In the genomic region with DNA sequence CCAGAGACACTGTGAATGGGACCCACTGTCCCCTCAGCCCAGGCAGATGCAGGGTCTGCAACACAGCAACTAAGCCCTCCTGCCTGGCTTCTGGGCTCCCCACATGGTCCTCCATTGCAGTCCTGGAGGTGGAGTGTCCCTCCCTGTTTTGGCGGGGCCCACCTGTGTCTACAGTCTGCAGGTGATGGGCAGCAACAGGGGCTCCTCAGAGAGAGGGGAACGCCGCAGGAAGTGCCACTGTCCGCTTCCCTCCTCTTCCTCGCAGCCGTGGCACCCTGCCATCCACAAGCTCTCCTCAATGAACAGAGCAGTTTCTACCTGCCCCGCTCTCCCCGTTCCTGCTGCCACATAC, we compare ENCODE assay signal across 12 cellular contexts. TPM values are rescaled to one million over a fixed set of nuclear protein-coding genes. Genes with fewer than 3 reads are reported as not detected.
DNase-seq lines count a peak whose midpoint lies in the region; ATAC-seq, FAIRE-seq and TF ChIP-seq lines count a peak whose summit lies in the region.
"Had no signal": no experiment of that assay in that cellular context is flagged by ENCODE, and none has a peak within 500 bp of the region (broad histone marks: within the 10 kb centered on the region; RNA-seq: fewer than 3 reads in every experiment).

No MANE protein-coding gene starts in this region.

- H3K4me3 ChIP-seq in liver (ENCODE audit: low read depth in 1 of 3, low read length in 3 of 3) = no peak overlapping the region
- H3K4me3 ChIP-seq in HepG2 (replicated peaks in 1 of 3; ENCODE audit: insufficient read depth in 1 of 3, low read depth in 2 of 3, low read length in 3 of 3) = no peak overlapping the region
- peak overlapping the region; percentile 17 for H3K4me3 ChIP-seq in mononuclear cell (ENCODE audit: low read length)
- H3K4me3 ChIP-seq in brain microvascular endothelial cell (ENCODE audit: low read depth, low read length) = no peak overlapping the region
- H3K4me3 ChIP-seq: lung had no signal

- peaks cover 86% of the 10 kb centered on the region for H3K4me1 Mint-ChIP-seq in activated T-helper 1 cell treated with anti-CD3 and anti-CD28 coated beads, Interleukin-12 subunit alpha, Interleukin-12 subunit beta, Interleukin-2, Interleukin-4 antibody, amounts not matched to agents 30 ng/mL and 10 ng/mL and 1 ng/mL, durations not matched to agents 14 hours and 24 hours and 36 hours (ENCODE audit: low read depth)

- no peaks in the 10 kb centered on the region for H3K27me3 Mint-ChIP-seq in activated T-helper 1 cell treated with anti-CD3 and anti-CD28 coated beads, Interleukin-12 subunit alpha, Interleukin-12 subunit beta, Interleukin-2, Interleukin-4 antibody, amounts not matched to agents 30 ng/mL and 10 ng/mL and 1 ng/mL, durations not matched to agents 14 hours and 24 hours and 36 hours (ENCODE audit: insufficient read depth)

- TF ChIP-seq EP300 in HepG2 (IDR thresholded peaks at IDR 0.05; ENCODE audit: low read depth in 2 of 2, low read length in 2 of 2) (no peak), HepG2 (CRISPR knock-in tag; IDR thresholded peaks at IDR 0.05; ENCODE audit: borderline replicate concordance) (no peak)

- no peak for TF ChIP-seq POLR2A in HepG2 (IDR thresholded peaks at IDR 0.05; ENCODE audit: insufficient read depth in 1 of 2, low read depth in 2 of 2, low read length in 2 of 2)

- 79% methylated on average over 8 of the region's 8 CpGs for WGBS in liver
- WGBS in HepG2 (ENCODE audit: low lambda C conversion rate) = 98% methylated on average over 8 of the region's 8 CpGs

- no peaks in the 10 kb centered on the region for H4K20me1 ChIP-seq in HepG2 (ENCODE audit: insufficient read depth, low read length)

- peak overlapping the region; percentile 71 for H3K4me3 Mint-ChIP-seq in activated T-helper 1 cell treated with anti-CD3 and anti-CD28 coated beads, Interleukin-12 subunit alpha, Interleukin-12 subunit beta, Interleukin-2, Interleukin-4 antibody, amounts not matched to agents 30 ng/mL and 10 ng/mL and 1 ng/mL, durations not matched to agents 14 hours and 24 hours and 36 hours

- no peak for ATAC-seq in HepG2
- ATAC-seq: foreskin keratinocyte, HCT116 had no signal

- H3K9me3 ChIP-seq in liver (ENCODE audit: control insufficient read depth in 4 of 4, low read length in 3 of 4) (no peaks in the 10 kb centered on the region), HepG2 (ENCODE audit: low read length) (no peaks in the 10 kb centered on the region), mononuclear cell (ENCODE audit: low read depth, low read length) (no peaks in the 10 kb centered on the region)

- BruUV-seq in HepG2 (replicated peaks; lab: Mats Ljungman, UMichigan) = no TSS peak

- no peak for TF ChIP-seq CTCF in liver (IDR thresholded peaks at IDR 0.05; ENCODE audit: low read depth, low read length, missing input control)
- no peak for TF ChIP-seq CTCF in HepG2 (CRISPR knock-in tag; IDR thresholded peaks at IDR 0.05)
- no peak for TF ChIP-seq CTCF in brain microvascular endothelial cell (IDR thresholded peaks at IDR 0.05; ENCODE audit: low read depth, low read length, missing control alignments)

- FAIRE-seq in HepG2 (lab: Jason Lieb, UNC) = no peak

- H3K36me3 ChIP-seq in liver (ENCODE audit: control insufficient read depth in 4 of 4, insufficient read depth in 3 of 4, low read depth in 1 of 4, low read length in 3 of 4) (peaks cover 3 to 9% (median 4%) of the 10 kb centered on the region in 4 donors), HepG2 (replicated peaks in 1 of 2; ENCODE audit: control insufficient read depth in 1 of 2, insufficient read depth in 2 of 2, low read length in 2 of 2) (peaks cover 6 to 41% of the 10 kb centered on the region in 2 experiments), brain microvascular endothelial cell (replicated peaks) (peaks cover 18% of the 10 kb centered on the region)

- H2AFZ ChIP-seq in HepG2 (ENCODE audit: low read length) = no peak overlapping the region

- CTCF ChIA-PET in HepG2 (lab: Yijun Ruan, JAX; ENCODE audit: low intra/inter-chr PET ratio, low total read pairs) = no interaction called here

- peaks cover 4% of the 10 kb centered on the region for H3K79me2 ChIP-seq in HepG2 (ENCODE audit: insufficient read depth, low read length)

- POLR2A ChIA-PET in HepG2 (lab: Yijun Ruan, JAX) = interaction anchor here (3.1 kb wide), 1 partner anchor 9 kb away, joined by 7 read pairs; a partner anchor contains a TSS

- in situ Hi-C loops in HepG2 (cut with HindIII; ENCODE audit: extremely low pct_ligation_motif_present, low pct_unique_long_range_greater_than_20kb) (no loop called here), brain microvascular endothelial cell (cut with HindIII; ENCODE audit: low pct_ligation_motif_present, low sequenced_read_pairs) (no loop called here)

- peak overlapping the region; percentile 88 for H3K27ac Mint-ChIP-seq in activated T-helper 1 cell treated with anti-CD3 and anti-CD28 coated beads, Interleukin-12 subunit alpha, Interleukin-12 subunit beta, Interleukin-2, Interleukin-4 antibody, amounts not matched to agents 30 ng/mL and 10 ng/mL and 1 ng/mL, durations not matched to agents 14 hours and 24 hours and 36 hours

- no peaks in the 10 kb centered on the region for H3K27me3 ChIP-seq in liver (ENCODE audit: control insufficient read depth in 4 of 4, insufficient read depth in 4 of 4, low read length in 3 of 4)
- no peaks in the 10 kb centered on the region for H3K27me3 ChIP-seq in HepG2 (ENCODE audit: control insufficient read depth in 1 of 2, insufficient read depth in 2 of 2, low read length in 2 of 2)
- no peaks in the 10 kb centered on the region for H3K27me3 ChIP-seq in mononuclear cell (ENCODE audit: insufficient read depth, low read length)
- H3K27me3 ChIP-seq in brain microvascular endothelial cell (replicated peaks) = no peaks in the 10 kb centered on the region
- H3K27me3 ChIP-seq: foreskin keratinocyte had no signal

- peaks cover 19% of the 10 kb centered on the region for H3K36me3 Mint-ChIP-seq in activated T-helper 1 cell treated with anti-CD3 and anti-CD28 coated beads, Interleukin-12 subunit alpha, Interleukin-12 subunit beta, Interleukin-2, Interleukin-4 antibody, amounts not matched to agents 30 ng/mL and 10 ng/mL and 1 ng/mL, durations not matched to agents 14 hours and 24 hours and 36 hours (ENCODE audit: low read depth)

- H3K27ac ChIP-seq in liver (ENCODE audit: low read depth in 1 of 2, low read length in 2 of 2) = peak overlapping the region; percentile 28 to 51
- no peak overlapping the region for H3K27ac ChIP-seq in HepG2 (ENCODE audit: extremely low read length, insufficient read depth, low read length)
- no peak overlapping the region for H3K27ac ChIP-seq in brain microvascular endothelial cell
- H3K27ac ChIP-seq: foreskin keratinocyte had no signal

- TF ChIP-seq RAD21 in liver (IDR thresholded peaks at IDR 0.05) (no peak), HepG2 (CRISPR knock-in tag; IDR thresholded peaks at IDR 0.05) (no peak)

- peaks cover 0 to 9% (median 7%) of the 10 kb centered on the region in 4 donors for H3K4me1 ChIP-seq in liver (ENCODE audit: control insufficient read depth in 4 of 4, insufficient read depth in 4 of 4, low read length in 3 of 4)
- H3K4me1 ChIP-seq in HepG2 (ENCODE audit: insufficient read depth, low read length) = no peaks in the 10 kb centered on the region
- H3K4me1 ChIP-seq in mononuclear cell (ENCODE audit: insufficient read depth, low read length) = peaks cover 84% of the 10 kb centered on the region
- H3K4me1 ChIP-seq: foreskin keratinocyte had no signal

- no peak overlapping the region for H3K4me2 ChIP-seq in HepG2 (ENCODE audit: low read depth, low read length)

- H3K9ac ChIP-seq in liver (ENCODE audit: low read depth in 1 of 2, low read length in 2 of 2) (no peak overlapping the region), HepG2 (ENCODE audit: insufficient read depth, low read depth, low read length) (no peak overlapping the region)

- DNase-seq in HepG2 (ENCODE audit: low spot score) (no peak), brain microvascular endothelial cell (no peak), SHP77 (lab: John Stamatoyannopoulos, UW) (no peak), posterior vena cava (ENCODE audit: low spot score) (no peak)
- DNase-seq in activated T-helper 1 cell treated with anti-CD3 and anti-CD28 coated beads, Interleukin-12 subunit alpha, Interleukin-12 subunit beta, Interleukin-2, Interleukin-4 antibody, amounts not matched to agents 30 ng/mL and 10 ng/mL and 1 ng/mL, durations not matched to agents 14 hours and 24 hours and 36 hours (ENCODE audit: low spot score) = no peak
- no peak for DNase-seq in central memory CD4-positive, alpha-beta T cell
- DNase-seq: foreskin keratinocyte, NCI-H82 had no signal

- no peaks in the 10 kb centered on the region for H3K9me3 Mint-ChIP-seq in activated T-helper 1 cell treated with anti-CD3 and anti-CD28 coated beads, Interleukin-12 subunit alpha, Interleukin-12 subunit beta, Interleukin-2, Interleukin-4 antibody, amounts not matched to agents 30 ng/mL and 10 ng/mL and 1 ng/mL, durations not matched to agents 14 hours and 24 hours and 36 hours

- intact Hi-C loops in HepG2 (cut with micrococcal nuclease; ENCODE audit: unreplicated experiment) = no loop called here
- intact Hi-C loops in activated T-helper 1 cell treated with anti-CD3 and anti-CD28 coated beads, Interleukin-12 subunit alpha, Interleukin-12 subunit beta, Interleukin-2, Interleukin-4 antibody, amounts not matched to agents 30 ng/mL and 10 ng/mL and 1 ng/mL, durations not matched to agents 14 hours and 24 hours and 36 hours (cut with micrococcal nuclease) = loop anchor here (1.0 kb wide), 1 partner anchor 9 kb away; a partner anchor contains a TSS
- intact Hi-C loops in posterior vena cava (cut with DNase I) = no loop called here

RNA-seq across cellular contexts. Expression of a gene that starts 9.3 kb away (rescaled TPM):
- total RNA-seq in liver (10 to 100 TPM in 1 of 2 donors, 1 to 10 TPM in 1; 9.3 to 18.3 TPM), HepG2 (2016; rRNA removed; fragmentation: Illumina TruSeq; extraction: Trizol) (13.0 and 15.9 TPM in 2 replicates), mononuclear cell (25.9 TPM), posterior vena cava (10 to 100 TPM; 70.1 to 78.8 TPM)
- polyA plus RNA-seq in liver (10 to 100 TPM in 1 of 2 donors, 1 to 10 TPM in 1; 6.8 to 10.4 TPM), HepG2 (2011; rRNA removed) (18.8 and 19.3 TPM in 2 replicates)
- total RNA-seq in HepG2 (2016; cell fraction: cytosol; rRNA removed; fragmentation: Illumina TruSeq; extraction: Trizol; ENCODE audit: low read depth) = 4.7 and 5.8 TPM in 2 replicates
- 10.6 and 15.6 TPM in 2 replicates for total RNA-seq in HepG2 (2016; cell fraction: insoluble cytoplasmic fraction; rRNA removed; fragmentation: Illumina TruSeq; extraction: Trizol)
- total RNA-seq in HepG2 (2016; cell fraction: membrane; rRNA removed; fragmentation: Illumina TruSeq; extraction: Trizol) = 10.3 and 11.5 TPM in 2 replicates
- total RNA-seq in HepG2 (2016; cell fraction: nucleus; rRNA removed; fragmentation: Illumina TruSeq; extraction: Trizol) = 16.8 and 19.6 TPM in 2 replicates
- polyA plus RNA-seq in HepG2 (2011; cell fraction: cytosol; rRNA removed) = 15.0 and 15.2 TPM in 2 replicates
- polyA plus RNA-seq in HepG2 (2011; cell fraction: nucleus; rRNA removed) = 53.3 and 57.3 TPM in 2 replicates
- 10.4 and 10.5 TPM in 2 replicates for polyA plus RNA-seq in HepG2 (2012)
- polyA plus RNA-seq in HepG2 (2016; cell fraction: cytosol; fragmentation: Illumina TruSeq; extraction: Trizol; ENCODE audit: low read depth) = 4.0 TPM in 2 replicates
- 9.8 and 10.5 TPM in 2 replicates for polyA plus RNA-seq in HepG2 (2016; cell fraction: insoluble cytoplasmic fraction; fragmentation: Illumina TruSeq; extraction: Trizol; ENCODE audit: low read depth)
- 5.7 and 6.7 TPM in 2 replicates for polyA plus RNA-seq in HepG2 (2016; cell fraction: membrane; fragmentation: Illumina TruSeq; extraction: Trizol; ENCODE audit: low read depth)
- 46.0 and 46.5 TPM in 2 replicates for polyA plus RNA-seq in HepG2 (2016; cell fraction: nucleus; fragmentation: Illumina TruSeq; extraction: Trizol; ENCODE audit: insufficient read depth, low read depth)
- polyA minus RNA-seq in HepG2 (2011; rRNA and poly(A)+ RNA removed; ENCODE audit: low replicate concordance) = 17.4 and 41.1 TPM in 2 replicates
- polyA minus RNA-seq in HepG2 (2011; cell fraction: cytosol; rRNA and poly(A)+ RNA removed) = 7.7 and 8.2 TPM in 2 replicates
- polyA minus RNA-seq in HepG2 (2011; cell fraction: nucleus; rRNA and poly(A)+ RNA removed) = 17.5 and 19.6 TPM in 2 replicates
- 15.9 and 18.7 TPM in 2 replicates for total RNA-seq in activated T-helper 1 cell treated with anti-CD3 and anti-CD28 coated beads, Interleukin-12 subunit alpha, Interleukin-12 subunit beta, Interleukin-2, Interleukin-4 antibody, amounts not matched to agents 30 ng/mL and 10 ng/mL and 1 ng/mL, durations not matched to agents 14 hours and 24 hours and 36 hours

RNA-seq across cellular contexts. Expression of a gene that starts 45.8 kb away (rescaled TPM):
- 1 to 10 TPM in 1 of 2 donors, under 1 TPM in 1; 0.67 to 1.0 TPM for total RNA-seq in liver
- under 1 TPM; 0.40 to 0.91 TPM for polyA plus RNA-seq in liver
- total RNA-seq in HepG2 (2016; rRNA removed; fragmentation: Illumina TruSeq; extraction: Trizol) = 4.8 and 11.2 TPM in 2 replicates
- total RNA-seq in HepG2 (2016; cell fraction: cytosol; rRNA removed; fragmentation: Illumina TruSeq; extraction: Trizol; ENCODE audit: low read depth) = 1.9 and 6.6 TPM in 2 replicates
- 5.2 and 16.9 TPM in 2 replicates for total RNA-seq in HepG2 (2016; cell fraction: insoluble cytoplasmic fraction; rRNA removed; fragmentation: Illumina TruSeq; extraction: Trizol)
- total RNA-seq in HepG2 (2016; cell fraction: membrane; rRNA removed; fragmentation: Illumina TruSeq; extraction: Trizol) = 4.7 and 7.7 TPM in 2 replicates
- total RNA-seq in HepG2 (2016; cell fraction: nucleus; rRNA removed; fragmentation: Illumina TruSeq; extraction: Trizol) = 9.1 and 18.5 TPM in 2 replicates
- polyA plus RNA-seq in HepG2 (2011; rRNA removed) = 0.37 and 0.45 TPM in 2 replicates
- 0.39 and 0.50 TPM in 2 replicates for polyA plus RNA-seq in HepG2 (2011; cell fraction: cytosol; rRNA removed)
- 0.51 and 0.62 TPM in 2 replicates for polyA plus RNA-seq in HepG2 (2011; cell fraction: nucleus; rRNA removed)
- 0.13 and 0.16 TPM in 2 replicates for polyA plus RNA-seq in HepG2 (2012)
- 1.0 and 2.5 TPM in 2 replicates for polyA plus RNA-seq in HepG2 (2016; cell fraction: cytosol; fragmentation: Illumina TruSeq; extraction: Trizol; ENCODE audit: low read depth)
- 4.9 and 5.1 TPM in 2 replicates for polyA plus RNA-seq in HepG2 (2016; cell fraction: insoluble cytoplasmic fraction; fragmentation: Illumina TruSeq; extraction: Trizol; ENCODE audit: low read depth)
- 2.7 and 3.5 TPM in 2 replicates for polyA plus RNA-seq in HepG2 (2016; cell fraction: membrane; fragmentation: Illumina TruSeq; extraction: Trizol; ENCODE audit: low read depth)
- polyA plus RNA-seq in HepG2 (2016; cell fraction: nucleus; fragmentation: Illumina TruSeq; extraction: Trizol; ENCODE audit: insufficient read depth, low read depth) = 18.1 and 26.1 TPM in 2 replicates
- polyA minus RNA-seq in HepG2 (2011; rRNA and poly(A)+ RNA removed; ENCODE audit: low replicate concordance) = 0.10 and 5.1 TPM in 2 replicates
- not detected in 2 replicates for polyA minus RNA-seq in HepG2 (2011; cell fraction: cytosol; rRNA and poly(A)+ RNA removed)
- 0.13 TPM in 1 of 2 replicates, not detected in the other for polyA minus RNA-seq in HepG2 (2011; cell fraction: nucleus; rRNA and poly(A)+ RNA removed)
- total RNA-seq in activated T-helper 1 cell treated with anti-CD3 and anti-CD28 coated beads, Interleukin-12 subunit alpha, Interleukin-12 subunit beta, Interleukin-2, Interleukin-4 antibody, amounts not matched to agents 30 ng/mL and 10 ng/mL and 1 ng/mL, durations not matched to agents 14 hours and 24 hours and 36 hours = 0.37 and 0.60 TPM in 2 replicates
- 9.7 TPM for total RNA-seq in mononuclear cell
- total RNA-seq in posterior vena cava = 10 to 100 TPM; 34.2 to 36.7 TPM

RNA-seq across cellular contexts. Expression of a gene that starts 53.7 kb away (rescaled TPM):
- total RNA-seq in liver = 10 to 100 TPM; 11.4 to 14.0 TPM
- polyA plus RNA-seq in liver = 1 to 10 TPM; 6.5 to 7.6 TPM
- total RNA-seq in HepG2 (2016; rRNA removed; fragmentation: Illumina TruSeq; extraction: Trizol) = 5.6 and 10.7 TPM in 2 replicates
- total RNA-seq in HepG2 (2016; cell fraction: cytosol; rRNA removed; fragmentation: Illumina TruSeq; extraction: Trizol; ENCODE audit: low read depth) = 16.0 and 17.7 TPM in 2 replicates
- 5.8 and 12.0 TPM in 2 replicates for total RNA-seq in HepG2 (2016; cell fraction: insoluble cytoplasmic fraction; rRNA removed; fragmentation: Illumina TruSeq; extraction: Trizol)
- 14.8 and 15.7 TPM in 2 replicates for total RNA-seq in HepG2 (2016; cell fraction: membrane; rRNA removed; fragmentation: Illumina TruSeq; extraction: Trizol)
- 12.9 and 13.7 TPM in 2 replicates for total RNA-seq in HepG2 (2016; cell fraction: nucleus; rRNA removed; fragmentation: Illumina TruSeq; extraction: Trizol)
- polyA plus RNA-seq in HepG2 (2011; rRNA removed) = 25.5 and 30.1 TPM in 2 replicates
- 15.0 and 15.4 TPM in 2 replicates for polyA plus RNA-seq in HepG2 (2011; cell fraction: cytosol; rRNA removed)
- 56.8 and 69.5 TPM in 2 replicates for polyA plus RNA-seq in HepG2 (2011; cell fraction: nucleus; rRNA removed)
- polyA plus RNA-seq in HepG2 (2012) = 12.6 and 13.9 TPM in 2 replicates
- polyA plus RNA-seq in HepG2 (2016; cell fraction: cytosol; fragmentation: Illumina TruSeq; extraction: Trizol; ENCODE audit: low read depth) = 16.0 and 16.1 TPM in 2 replicates
- 6.2 and 6.4 TPM in 2 replicates for polyA plus RNA-seq in HepG2 (2016; cell fraction: insoluble cytoplasmic fraction; fragmentation: Illumina TruSeq; extraction: Trizol; ENCODE audit: low read depth)
- polyA plus RNA-seq in HepG2 (2016; cell fraction: membrane; fragmentation: Illumina TruSeq; extraction: Trizol; ENCODE audit: low read depth) = 9.1 and 12.0 TPM in 2 replicates
- polyA plus RNA-seq in HepG2 (2016; cell fraction: nucleus; fragmentation: Illumina TruSeq; extraction: Trizol; ENCODE audit: insufficient read depth, low read depth) = 24.6 and 30.8 TPM in 2 replicates
- polyA minus RNA-seq in HepG2 (2011; rRNA and poly(A)+ RNA removed; ENCODE audit: low replicate concordance) = 20.2 and 41.2 TPM in 2 replicates
- polyA minus RNA-seq in HepG2 (2011; cell fraction: cytosol; rRNA and poly(A)+ RNA removed) = 10.4 and 10.5 TPM in 2 replicates
- polyA minus RNA-seq in HepG2 (2011; cell fraction: nucleus; rRNA and poly(A)+ RNA removed) = 55.5 and 70.7 TPM in 2 replicates
- total RNA-seq in activated T-helper 1 cell treated with anti-CD3 and anti-CD28 coated beads, Interleukin-12 subunit alpha, Interleukin-12 subunit beta, Interleukin-2, Interleukin-4 antibody, amounts not matched to agents 30 ng/mL and 10 ng/mL and 1 ng/mL, durations not matched to agents 14 hours and 24 hours and 36 hours = 51.7 and 53.2 TPM in 2 replicates
- total RNA-seq in mononuclear cell = 66.9 TPM
- total RNA-seq in posterior vena cava = 10 to 100 TPM; 23.4 to 24.4 TPM

Comparison
In these comparisons a context has a peak if more than half of its experiments do, and no peak if none do; other contexts are left out.
1. H3K27ac ChIP-seq: peak in liver (2 of 2); none in HepG2 (single experiment) and brain microvascular endothelial cell (single experiment).